Comparison of ENCODE assay signal across 1 cellular context in genomic region chr15:67164811-67165652, GRCh38.
A peak's percentile ranks its signal among the peaks of the same experiment; 100 is the strongest.
TF ChIP-seq lines count a peak whose summit lies in the region.

No MANE protein-coding gene starts in this region.

TF ChIP-seq in WTC11, 78 proteins besides CTCF, POLR2A, EP300 and RAD21 (continued from another document and continues in another):
- TF ChIP-seq RELA (CRISPR knock-in tag; IDR thresholded peaks at IDR 0.05; ENCODE audit: borderline replicate concordance) (no peak), NFE2L1 (CRISPR knock-in tag; IDR thresholded peaks at IDR 0.05) (no peak), KAT7 (CRISPR knock-in tag; IDR thresholded peaks at IDR 0.05; ENCODE audit: borderline replicate concordance) (no peak), TP53 (CRISPR knock-in tag; IDR thresholded peaks at IDR 0.05) (0 out of 2 replicates have a peak, but pooled peaks have one; percentile 12), SOX15 (CRISPR knock-in tag; IDR thresholded peaks at IDR 0.05) (no peak), FOXP1 (CRISPR knock-in tag; IDR thresholded peaks at IDR 0.05; ENCODE audit: borderline replicate concordance) (peak; percentile 84; the same call in 1 of the 2 replicates), RORB (CRISPR knock-in tag; IDR thresholded peaks at IDR 0.05) (no peak), TEAD1 (CRISPR knock-in tag; IDR thresholded peaks at IDR 0.05) (0 out of 2 replicates have a peak, but pooled peaks have one; percentile 20), ZNF219 (CRISPR knock-in tag; IDR thresholded peaks at IDR 0.05; ENCODE audit: borderline replicate concordance) (no peak), ZBTB21 (CRISPR knock-in tag; IDR thresholded peaks at IDR 0.05; ENCODE audit: borderline replicate concordance) (no peak), GRHL2 (CRISPR knock-in tag; IDR thresholded peaks at IDR 0.05; ENCODE audit: insufficient replicate concordance, severe bottlenecking) (no peak), TEAD4 (CRISPR knock-in tag; IDR thresholded peaks at IDR 0.05) (no peak), ZNF138 (CRISPR knock-in tag; conservative IDR thresholded peaks at IDR 0.05) (no peak), MYBL2 (CRISPR knock-in tag; IDR thresholded peaks at IDR 0.05) (no peak), ESRRA (CRISPR knock-in tag; IDR thresholded peaks at IDR 0.05; ENCODE audit: borderline replicate concordance) (0 out of 2 replicates have a peak, but pooled peaks have one; percentile 40), NR1H2 (CRISPR knock-in tag; IDR thresholded peaks at IDR 0.05) (no peak), PRDM15 (CRISPR knock-in tag; IDR thresholded peaks at IDR 0.05) (no peak), JUN (CRISPR knock-in tag; IDR thresholded peaks at IDR 0.05) (no peak), AR (CRISPR knock-in tag; IDR thresholded peaks at IDR 0.05) (no peak), GABPB1 (CRISPR knock-in tag; IDR thresholded peaks at IDR 0.05) (no peak), NR3C1 (CRISPR knock-in tag; conservative IDR thresholded peaks at IDR 0.05; ENCODE audit: low read depth) (no peak), PRRX2 (CRISPR knock-in tag; IDR thresholded peaks at IDR 0.05) (no peak), ZNF232 (CRISPR knock-in tag; IDR thresholded peaks at IDR 0.05) (no peak), CREM (CRISPR knock-in tag; IDR thresholded peaks at IDR 0.05) (no peak), ZNF317 (CRISPR knock-in tag; IDR thresholded peaks at IDR 0.05; ENCODE audit: borderline replicate concordance, low read depth) (no peak), NFATC4 (CRISPR knock-in tag; IDR thresholded peaks at IDR 0.05) (no peak), HMGA2 (CRISPR knock-in tag; IDR thresholded peaks at IDR 0.05) (no peak), SMAD4 (CRISPR knock-in tag; IDR thresholded peaks at IDR 0.05) (no peak), E2F4 (CRISPR knock-in tag; IDR thresholded peaks at IDR 0.05; ENCODE audit: borderline replicate concordance, low read depth) (no peak), ZNF396 (CRISPR knock-in tag; IDR thresholded peaks at IDR 0.05; ENCODE audit: borderline replicate concordance) (no peak), EMX1 (CRISPR knock-in tag; IDR thresholded peaks at IDR 0.05) (no peak), ZNF671 (CRISPR knock-in tag; IDR thresholded peaks at IDR 0.05) (no peak), ZNF423 (CRISPR knock-in tag; IDR thresholded peaks at IDR 0.05) (no peak), FOXK1 (CRISPR knock-in tag; IDR thresholded peaks at IDR 0.05) (no peak), OVOL2 (CRISPR knock-in tag; IDR thresholded peaks at IDR 0.05; ENCODE audit: borderline replicate concordance) (no peak), ZNF263 (CRISPR knock-in tag; IDR thresholded peaks at IDR 0.05; ENCODE audit: low read depth) (no peak)
- TF ChIP-seq, protein P1, sequence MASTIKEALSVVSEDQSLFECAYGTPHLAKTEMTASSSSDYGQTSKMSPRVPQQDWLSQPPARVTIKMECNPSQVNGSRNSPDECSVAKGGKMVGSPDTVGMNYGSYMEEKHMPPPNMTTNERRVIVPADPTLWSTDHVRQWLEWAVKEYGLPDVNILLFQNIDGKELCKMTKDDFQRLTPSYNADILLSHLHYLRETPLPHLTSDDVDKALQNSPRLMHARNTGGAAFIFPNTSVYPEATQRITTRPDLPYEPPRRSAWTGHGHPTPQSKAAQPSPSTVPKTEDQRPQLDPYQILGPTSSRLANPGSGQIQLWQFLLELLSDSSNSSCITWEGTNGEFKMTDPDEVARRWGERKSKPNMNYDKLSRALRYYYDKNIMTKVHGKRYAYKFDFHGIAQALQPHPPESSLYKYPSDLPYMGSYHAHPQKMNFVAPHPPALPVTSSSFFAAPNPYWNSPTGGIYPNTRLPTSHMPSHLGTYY (CRISPR knock-in tag; IDR thresholded peaks at IDR 0.05): no peak
- TF ChIP-seq, protein P2, sequence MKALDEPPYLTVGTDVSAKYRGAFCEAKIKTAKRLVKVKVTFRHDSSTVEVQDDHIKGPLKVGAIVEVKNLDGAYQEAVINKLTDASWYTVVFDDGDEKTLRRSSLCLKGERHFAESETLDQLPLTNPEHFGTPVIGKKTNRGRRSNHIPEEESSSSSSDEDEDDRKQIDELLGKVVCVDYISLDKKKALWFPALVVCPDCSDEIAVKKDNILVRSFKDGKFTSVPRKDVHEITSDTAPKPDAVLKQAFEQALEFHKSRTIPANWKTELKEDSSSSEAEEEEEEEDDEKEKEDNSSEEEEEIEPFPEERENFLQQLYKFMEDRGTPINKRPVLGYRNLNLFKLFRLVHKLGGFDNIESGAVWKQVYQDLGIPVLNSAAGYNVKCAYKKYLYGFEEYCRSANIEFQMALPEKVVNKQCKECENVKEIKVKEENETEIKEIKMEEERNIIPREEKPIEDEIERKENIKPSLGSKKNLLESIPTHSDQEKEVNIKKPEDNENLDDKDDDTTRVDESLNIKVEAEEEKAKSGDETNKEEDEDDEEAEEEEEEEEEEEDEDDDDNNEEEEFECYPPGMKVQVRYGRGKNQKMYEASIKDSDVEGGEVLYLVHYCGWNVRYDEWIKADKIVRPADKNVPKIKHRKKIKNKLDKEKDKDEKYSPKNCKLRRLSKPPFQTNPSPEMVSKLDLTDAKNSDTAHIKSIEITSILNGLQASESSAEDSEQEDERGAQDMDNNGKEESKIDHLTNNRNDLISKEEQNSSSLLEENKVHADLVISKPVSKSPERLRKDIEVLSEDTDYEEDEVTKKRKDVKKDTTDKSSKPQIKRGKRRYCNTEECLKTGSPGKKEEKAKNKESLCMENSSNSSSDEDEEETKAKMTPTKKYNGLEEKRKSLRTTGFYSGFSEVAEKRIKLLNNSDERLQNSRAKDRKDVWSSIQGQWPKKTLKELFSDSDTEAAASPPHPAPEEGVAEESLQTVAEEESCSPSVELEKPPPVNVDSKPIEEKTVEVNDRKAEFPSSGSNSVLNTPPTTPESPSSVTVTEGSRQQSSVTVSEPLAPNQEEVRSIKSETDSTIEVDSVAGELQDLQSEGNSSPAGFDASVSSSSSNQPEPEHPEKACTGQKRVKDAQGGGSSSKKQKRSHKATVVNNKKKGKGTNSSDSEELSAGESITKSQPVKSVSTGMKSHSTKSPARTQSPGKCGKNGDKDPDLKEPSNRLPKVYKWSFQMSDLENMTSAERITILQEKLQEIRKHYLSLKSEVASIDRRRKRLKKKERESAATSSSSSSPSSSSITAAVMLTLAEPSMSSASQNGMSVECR (CRISPR knock-in tag; IDR thresholded peaks at IDR 0.05; ENCODE audit: borderline replicate concordance): peak; percentile 37; the same call in 1 of the 2 replicates
- TF ChIP-seq, protein P3, sequence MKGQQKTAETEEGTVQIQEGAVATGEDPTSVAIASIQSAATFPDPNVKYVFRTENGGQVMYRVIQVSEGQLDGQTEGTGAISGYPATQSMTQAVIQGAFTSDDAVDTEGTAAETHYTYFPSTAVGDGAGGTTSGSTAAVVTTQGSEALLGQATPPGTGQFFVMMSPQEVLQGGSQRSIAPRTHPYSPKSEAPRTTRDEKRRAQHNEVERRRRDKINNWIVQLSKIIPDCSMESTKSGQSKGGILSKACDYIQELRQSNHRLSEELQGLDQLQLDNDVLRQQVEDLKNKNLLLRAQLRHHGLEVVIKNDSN (CRISPR knock-in tag; IDR thresholded peaks at IDR 0.05): no peak
- TF ChIP-seq, protein P4, sequence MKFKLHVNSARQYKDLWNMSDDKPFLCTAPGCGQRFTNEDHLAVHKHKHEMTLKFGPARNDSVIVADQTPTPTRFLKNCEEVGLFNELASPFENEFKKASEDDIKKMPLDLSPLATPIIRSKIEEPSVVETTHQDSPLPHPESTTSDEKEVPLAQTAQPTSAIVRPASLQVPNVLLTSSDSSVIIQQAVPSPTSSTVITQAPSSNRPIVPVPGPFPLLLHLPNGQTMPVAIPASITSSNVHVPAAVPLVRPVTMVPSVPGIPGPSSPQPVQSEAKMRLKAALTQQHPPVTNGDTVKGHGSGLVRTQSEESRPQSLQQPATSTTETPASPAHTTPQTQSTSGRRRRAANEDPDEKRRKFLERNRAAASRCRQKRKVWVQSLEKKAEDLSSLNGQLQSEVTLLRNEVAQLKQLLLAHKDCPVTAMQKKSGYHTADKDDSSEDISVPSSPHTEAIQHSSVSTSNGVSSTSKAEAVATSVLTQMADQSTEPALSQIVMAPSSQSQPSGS (CRISPR knock-in tag; IDR thresholded peaks at IDR 0.05; ENCODE audit: borderline replicate concordance, low read depth): no peak
- TF ChIP-seq, protein P5, sequence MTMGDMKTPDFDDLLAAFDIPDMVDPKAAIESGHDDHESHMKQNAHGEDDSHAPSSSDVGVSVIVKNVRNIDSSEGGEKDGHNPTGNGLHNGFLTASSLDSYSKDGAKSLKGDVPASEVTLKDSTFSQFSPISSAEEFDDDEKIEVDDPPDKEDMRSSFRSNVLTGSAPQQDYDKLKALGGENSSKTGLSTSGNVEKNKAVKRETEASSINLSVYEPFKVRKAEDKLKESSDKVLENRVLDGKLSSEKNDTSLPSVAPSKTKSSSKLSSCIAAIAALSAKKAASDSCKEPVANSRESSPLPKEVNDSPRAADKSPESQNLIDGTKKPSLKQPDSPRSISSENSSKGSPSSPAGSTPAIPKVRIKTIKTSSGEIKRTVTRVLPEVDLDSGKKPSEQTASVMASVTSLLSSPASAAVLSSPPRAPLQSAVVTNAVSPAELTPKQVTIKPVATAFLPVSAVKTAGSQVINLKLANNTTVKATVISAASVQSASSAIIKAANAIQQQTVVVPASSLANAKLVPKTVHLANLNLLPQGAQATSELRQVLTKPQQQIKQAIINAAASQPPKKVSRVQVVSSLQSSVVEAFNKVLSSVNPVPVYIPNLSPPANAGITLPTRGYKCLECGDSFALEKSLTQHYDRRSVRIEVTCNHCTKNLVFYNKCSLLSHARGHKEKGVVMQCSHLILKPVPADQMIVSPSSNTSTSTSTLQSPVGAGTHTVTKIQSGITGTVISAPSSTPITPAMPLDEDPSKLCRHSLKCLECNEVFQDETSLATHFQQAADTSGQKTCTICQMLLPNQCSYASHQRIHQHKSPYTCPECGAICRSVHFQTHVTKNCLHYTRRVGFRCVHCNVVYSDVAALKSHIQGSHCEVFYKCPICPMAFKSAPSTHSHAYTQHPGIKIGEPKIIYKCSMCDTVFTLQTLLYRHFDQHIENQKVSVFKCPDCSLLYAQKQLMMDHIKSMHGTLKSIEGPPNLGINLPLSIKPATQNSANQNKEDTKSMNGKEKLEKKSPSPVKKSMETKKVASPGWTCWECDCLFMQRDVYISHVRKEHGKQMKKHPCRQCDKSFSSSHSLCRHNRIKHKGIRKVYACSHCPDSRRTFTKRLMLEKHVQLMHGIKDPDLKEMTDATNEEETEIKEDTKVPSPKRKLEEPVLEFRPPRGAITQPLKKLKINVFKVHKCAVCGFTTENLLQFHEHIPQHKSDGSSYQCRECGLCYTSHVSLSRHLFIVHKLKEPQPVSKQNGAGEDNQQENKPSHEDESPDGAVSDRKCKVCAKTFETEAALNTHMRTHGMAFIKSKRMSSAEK (CRISPR knock-in tag; IDR thresholded peaks at IDR 0.05; ENCODE audit: borderline replicate concordance): no peak
